9 cellular contexts compared by ENCODE assay signal in the genomic region with DNA sequence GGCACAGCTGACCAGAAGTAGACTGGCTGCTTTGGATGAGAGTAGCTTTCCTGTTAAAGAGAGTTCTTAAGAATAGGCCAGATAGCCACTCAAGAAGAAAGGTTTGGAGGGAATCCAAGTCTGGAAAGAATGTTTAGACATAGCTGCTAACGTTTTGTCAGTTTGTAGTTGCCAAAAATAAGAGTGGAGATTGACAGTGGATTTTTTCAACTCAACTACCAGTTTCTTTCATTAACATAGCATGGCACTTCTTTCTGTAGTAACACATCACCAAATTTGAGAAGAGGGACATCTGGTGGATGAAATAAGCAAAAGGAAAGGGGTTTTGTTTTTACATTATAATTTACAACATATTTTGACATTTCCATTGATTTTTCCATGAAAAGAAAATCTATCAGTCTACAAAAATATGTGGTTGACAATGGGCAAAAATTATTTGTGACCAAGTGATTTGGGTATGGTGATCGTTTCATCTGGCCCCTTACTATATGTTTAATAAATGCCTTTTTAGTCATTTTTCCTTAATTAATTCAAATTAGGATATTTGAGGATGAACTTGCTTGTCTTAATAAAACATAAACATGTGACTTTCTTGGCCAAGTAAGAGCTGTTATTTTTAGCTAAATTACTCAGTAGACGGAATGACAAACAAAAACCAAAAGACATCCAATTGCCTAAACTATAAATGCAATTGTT.
A peak's percentile ranks its signal among the peaks of the same experiment; 100 is the strongest.
DNase-seq lines count a peak whose midpoint lies in the region; ATAC-seq and TF ChIP-seq lines count a peak whose summit lies in the region.
"Had no signal": no experiment of that assay in that cellular context is flagged by ENCODE, and none has a peak within 500 bp of the region (broad histone marks: within the 10 kb centered on the region; RNA-seq: fewer than 3 reads in every experiment).

No MANE protein-coding gene starts in this region.

- no peaks in the 10 kb centered on the region for H3K27me3 ChIP-seq in right cardiac atrium (ENCODE audit: control insufficient read depth, insufficient read depth)
- no peaks in the 10 kb centered on the region for H3K27me3 ChIP-seq in uterus

- H3K9me3 ChIP-seq in right cardiac atrium (ENCODE audit: control insufficient read depth, low read length) (no peaks in the 10 kb centered on the region), uterus (no peaks in the 10 kb centered on the region)

- ATAC-seq in right cardiac atrium (peak; percentile 51 to 67), HG03460 (IDR thresholded peaks at IDR 0.05; ENCODE audit: unreplicated experiment) (no peak), GM19324 (IDR thresholded peaks at IDR 0.05; ENCODE audit: low FRiP score, unreplicated experiment) (no peak), HG03159 (IDR thresholded peaks at IDR 0.05; ENCODE audit: unreplicated experiment) (no peak)
- ATAC-seq: GM12878 had no signal

- H3K36me3 ChIP-seq in uterus, result no peaks in the 10 kb centered on the region

- intact Hi-C loops in right cardiac atrium (cut with DNase I), result loop anchor here in 1 of 4 donors (5.0 kb wide), 1 partner anchor 117 kb away; no protein-coding TSS in a partner anchor
- intact Hi-C loops in cardiac septum (cut with DNase I), result loop anchor here (5.0 kb wide), 1 partner anchor 117 kb away; no protein-coding TSS in a partner anchor
- intact Hi-C loops in uterus (cut with DNase I; ENCODE audit: low total_unique reads), result no loop called here

- no peak overlapping the region for H3K4me3 ChIP-seq in right cardiac atrium (ENCODE audit: low read length)
- no peak overlapping the region for H3K4me3 ChIP-seq in uterus
- H3K4me3 ChIP-seq: GM12878 had no signal

- 0 out of 2 replicates have a peak, but pooled peaks have one; percentile 7 for TF ChIP-seq CTCF in RWPE1 (conservative IDR thresholded peaks at IDR 0.05; ENCODE audit: low read depth)
- peak in 3 of 4 experiments; percentile 31 to 42 (median 40) for TF ChIP-seq CTCF in uterus (IDR thresholded peaks at IDR 0.05)

- no peak overlapping the region for H3K27ac ChIP-seq in right cardiac atrium (ENCODE audit: low read length)
- H3K27ac ChIP-seq in RWPE1, result no peak overlapping the region
- H3K27ac ChIP-seq in uterus, result no peak overlapping the region

- POLR2A ChIA-PET in RWPE1 (lab: Yijun Ruan, JAX; ENCODE audit: low non-redundant PET), result no interaction called here

- no peak for TF ChIP-seq POLR2A in uterus (IDR thresholded peaks at IDR 0.05)

- DNase-seq in right cardiac atrium (no peak), cardiac septum (ENCODE audit: low spot score) (no peak), RWPE1 (ENCODE audit: low spot score) (peak; percentile 28), glomerular visceral epithelial cell (ENCODE audit: extremely low spot score) (peak; percentile 3), uterus (no peak)

- H3K4me1 ChIP-seq in right cardiac atrium (ENCODE audit: control insufficient read depth, insufficient read depth, low read length) (no peaks in the 10 kb centered on the region), uterus (no peaks in the 10 kb centered on the region)

- CTCF ChIA-PET in RWPE1 (lab: Yijun Ruan, JAX), result interaction anchor here (0.5 to 1.4 kb wide), 6 partner anchors 116 to 1023 kb away, joined by 3 to 15 read pairs (median 4); no protein-coding TSS in a partner anchor

- WGBS in right cardiac atrium, result 32% methylated on average over 3 of the region's 3 CpGs

Comparison
In these comparisons a context has a peak if more than half of its experiments do, and no peak if none do; other contexts are left out.
1. ATAC-seq: peak in right cardiac atrium (2 of 2); none in HG03460 (single experiment), GM19324 (single experiment) and HG03159 (single experiment).
2. DNase-seq: peak in RWPE1 (single experiment) and glomerular visceral epithelial cell (single experiment); none in right cardiac atrium (0 of 3), cardiac septum (single experiment) and uterus (0 of 2).